22 cellular contexts compared by ENCODE assay signal in the genomic region with DNA sequence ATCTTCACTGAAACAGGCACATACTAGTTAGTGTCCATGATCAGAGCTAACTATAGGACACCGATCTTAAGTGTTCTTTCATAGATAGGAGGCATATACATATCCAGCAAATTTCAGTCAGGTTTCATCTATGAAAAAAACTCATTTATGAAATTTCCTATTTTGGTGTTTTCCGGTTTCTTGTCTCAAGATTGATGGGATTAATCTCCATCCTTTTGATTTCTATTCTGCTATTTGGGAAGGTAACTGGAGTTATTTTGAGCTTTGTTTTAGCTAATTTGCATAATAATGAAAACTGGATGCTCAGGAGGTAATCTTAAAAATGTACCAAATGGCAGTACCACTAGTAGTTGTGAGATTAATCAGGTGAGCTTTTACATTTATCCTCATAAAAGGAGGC.
"Had no signal": no experiment of that assay in that cellular context is flagged by ENCODE, and none has a peak within 500 bp of the region (broad histone marks: within the 10 kb centered on the region; RNA-seq: fewer than 3 reads in every experiment).

No MANE protein-coding gene starts in this region.

- H3K36me3 ChIP-seq: colonic mucosa, gastroesophageal sphincter, transverse colon had no signal

- DNase-seq: colonic mucosa; dermis blood vessel endothelial cell; esophagus squamous epithelium; foreskin fibroblast; hippocampal formation; kidney glomerular epithelial cell; mammary epithelial cell; midbrain; psoas muscle; retina; spleen; stimulated activated CD4-positive, alpha-beta T cell treated with anti-CD3 and anti-CD28 coated beads, Interleukin-15, amount 100 ng/mL, for 24 hours; stimulated activated CD4-positive, alpha-beta T cell treated with anti-CD3 and anti-CD28 coated beads, Interleukin-1b, Interleukin-23, amount 100 ng/mL, for 48 hours; stimulated activated CD4-positive, alpha-beta T cell treated with anti-CD3 and anti-CD28 coated beads, Interleukin-4, amount 100 ng/mL, for 24 hours; stomach; substantia nigra; transverse colon had no signal

- H3K9me3 Mint-ChIP-seq: nephron had no signal

- H3K27me3 Mint-ChIP-seq: stimulated activated memory B cell treated with anti-CD40 and anti-IgM and Interleukin-4, amounts not matched to agents 10 μg/mL and 1 μg/mL and 100 μg/mL, for 72 hours had no signal

- H3K4me1 ChIP-seq: colonic mucosa, esophagus squamous epithelium, gastroesophageal sphincter, psoas muscle, stomach, transverse colon had no signal

- H3K4me3 ChIP-seq: colonic mucosa, esophagus squamous epithelium, gastroesophageal sphincter, psoas muscle, spleen, stomach, thoracic aorta, transverse colon had no signal

- H3K9me3 ChIP-seq: colonic mucosa, gastroesophageal sphincter, psoas muscle, stomach, thoracic aorta, transverse colon had no signal

- ATAC-seq: gastroesophageal sphincter; psoas muscle; sciatic nerve; stimulated activated memory B cell treated with anti-CD40 and anti-IgM and Interleukin-4, amounts not matched to agents 10 μg/mL and 1 μg/mL and 100 μg/mL, for 72 hours had no signal

- H3K27ac ChIP-seq: colonic mucosa, esophagus squamous epithelium, gastroesophageal sphincter, psoas muscle, stomach, thoracic aorta, transverse colon had no signal

- H3K27me3 ChIP-seq: colonic mucosa, esophagus squamous epithelium, spleen, stomach, transverse colon had no signal

- H3K4me3 Mint-ChIP-seq: nephron; stimulated activated memory B cell treated with anti-CD40 and anti-IgM and Interleukin-4, amounts not matched to agents 10 μg/mL and 1 μg/mL and 100 μg/mL, for 72 hours had no signal
